2 cellular contexts compared by ENCODE assay signal in genomic region chr7:101419831-101420230, GRCh38.
TF ChIP-seq lines count a peak whose summit lies in the region.

No MANE protein-coding gene starts in this region.

TF ChIP-seq in K562, 482 proteins besides CTCF, POLR2A, EP300 and RAD21:
- TF ChIP-seq MAX (CRISPR knock-in tag; IDR thresholded peaks at IDR 0.05) (0 out of 2 replicates have a peak, but pooled peaks have one; percentile 2), USF2 (CRISPR knock-in tag; IDR thresholded peaks at IDR 0.05) (0 out of 2 replicates have a peak, but pooled peaks have one; percentile 1), CHD4 (IDR thresholded peaks at IDR 0.05; ENCODE audit: insufficient read depth, insufficient replicate concordance, low read depth, low read length, poor library complexity, severe bottlenecking) (no peak)

TF ChIP-seq in WTC11, 78 proteins besides CTCF, POLR2A, EP300 and RAD21:
- no peak for TF ChIP-seq ZNF138 (CRISPR knock-in tag; conservative IDR thresholded peaks at IDR 0.05)
- TF ChIP-seq ZMAT4 (CRISPR knock-in tag; IDR thresholded peaks at IDR 0.05) = no peak
- no peak for TF ChIP-seq ZNF512 (CRISPR knock-in tag; IDR thresholded peaks at IDR 0.05; ENCODE audit: borderline replicate concordance)
- no peak for TF ChIP-seq ATF6 (CRISPR knock-in tag; IDR thresholded peaks at IDR 0.05)
- no peak for TF ChIP-seq SP1 (CRISPR knock-in tag; conservative IDR thresholded peaks at IDR 0.05)
- TF ChIP-seq NR1H2 (CRISPR knock-in tag; IDR thresholded peaks at IDR 0.05) = no peak
- no peak for TF ChIP-seq EMX1 (CRISPR knock-in tag; IDR thresholded peaks at IDR 0.05)
- no peak for TF ChIP-seq NR2C2 (CRISPR knock-in tag; IDR thresholded peaks at IDR 0.05)
- no peak for TF ChIP-seq ZNF263 (CRISPR knock-in tag; IDR thresholded peaks at IDR 0.05; ENCODE audit: low read depth)
- no peak for TF ChIP-seq CDX4 (CRISPR knock-in tag; IDR thresholded peaks at IDR 0.05; ENCODE audit: borderline replicate concordance)
- TF ChIP-seq AFF4 (CRISPR knock-in tag; IDR thresholded peaks at IDR 0.05; ENCODE audit: borderline replicate concordance) = no peak
- no peak for TF ChIP-seq JAZF1 (CRISPR knock-in tag; IDR thresholded peaks at IDR 0.05)
- no peak for TF ChIP-seq NFATC4 (CRISPR knock-in tag; IDR thresholded peaks at IDR 0.05)
- TF ChIP-seq STAT6 (CRISPR knock-in tag; conservative IDR thresholded peaks at IDR 0.05; ENCODE audit: low read depth) = no peak
- TF ChIP-seq PREB (CRISPR knock-in tag; IDR thresholded peaks at IDR 0.05; ENCODE audit: borderline replicate concordance) = no peak
- TF ChIP-seq ARID4B (CRISPR knock-in tag; IDR thresholded peaks at IDR 0.05; ENCODE audit: borderline replicate concordance) = no peak
- no peak for TF ChIP-seq FOXK1 (CRISPR knock-in tag; IDR thresholded peaks at IDR 0.05)
